Comparison of ENCODE assay signal across 15 cellular contexts in genomic region chr18:23194150-23194968, GRCh38.
A peak's percentile ranks its signal among the peaks of the same experiment; 100 is the strongest.
DNase-seq lines count a peak whose midpoint lies in the region; ATAC-seq and TF ChIP-seq lines count a peak whose summit lies in the region.
"Had no signal": no experiment of that assay in that cellular context is flagged by ENCODE, and none has a peak within 500 bp of the region (broad histone marks: within the 10 kb centered on the region; RNA-seq: fewer than 3 reads in every experiment).

No MANE protein-coding gene starts in this region.

- peak; percentile 55 for DNase-seq in AG20443 (ENCODE audit: low spot score)
- peak; percentile 56 for DNase-seq in fibroblast of pulmonary artery (ENCODE audit: low read depth)
- DNase-seq in nephron progenitor cell = no peak
- DNase-seq in stimulated activated CD4-positive, alpha-beta T cell treated with anti-CD3 and anti-CD28 coated beads, Interleukin-4, amount 100 ng/mL, for 24 hours = no peak
- DNase-seq in hepatic stellate cell (ENCODE audit: low spot score) = no peak
- DNase-seq in tibial artery = no peak
- DNase-seq: activated CD8-positive, alpha-beta T cell treated with anti-CD3 and anti-CD28 coated beads, Interleukin-2, amount 10 ng/mL, durations not matched to agents 7 days and 5 days; activated naive CD4-positive, alpha-beta T cell treated with anti-CD3 and anti-CD28 coated beads for 36 hours; effector CD4-positive, alpha-beta T cell; NCI-H2081; stimulated activated CD4-positive, alpha-beta T cell treated with anti-CD3 and anti-CD28 coated beads, Interleukin-4, amount 100 ng/mL, for 1 hour had no signal

- H3K27me3 Mint-ChIP-seq in nephron progenitor cell (ENCODE audit: low read depth, poor library complexity) = peaks cover 2% of the 10 kb centered on the region

- H3K36me3 ChIP-seq in tibial artery = peaks cover 0 to 34% (median 16%) of the 10 kb centered on the region in 3 donors
- H3K36me3 ChIP-seq: neutrophil had no signal

- H3K9me3 Mint-ChIP-seq in nephron progenitor cell = peaks cover 14% of the 10 kb centered on the region
- H3K9me3 Mint-ChIP-seq: activated naive CD4-positive, alpha-beta T cell treated with anti-CD3 and anti-CD28 coated beads for 36 hours; IgD-negative memory B cell had no signal

- H3K4me1 ChIP-seq in tibial artery = peaks cover 0 to 17% (median 0%) of the 10 kb centered on the region in 4 donors

- 0 out of 3 replicates have a peak, but pooled peaks have one; percentile 20 for ATAC-seq in SK-N-SH treated with all-trans-retinoic acid at 6 μM for 48 hours
- ATAC-seq in HG03565 (IDR thresholded peaks at IDR 0.05; ENCODE audit: unreplicated experiment) = no peak
- ATAC-seq: activated CD8-positive, alpha-beta T cell treated with anti-CD3 and anti-CD28 coated beads, Interleukin-2, amount 10 ng/mL, durations not matched to agents 7 days and 5 days had no signal

- H3K4me1 Mint-ChIP-seq in nephron progenitor cell = peaks cover 71% of the 10 kb centered on the region

- H3K27ac ChIP-seq in tibial artery = no peak overlapping the region
- H3K27ac ChIP-seq: neutrophil had no signal

- no peak overlapping the region for H3K4me3 ChIP-seq in fibroblast of pulmonary artery (replicated peaks; ENCODE audit: low read depth, low read length)
- H3K4me3 ChIP-seq in tibial artery = no peak overlapping the region

- peak overlapping the region; percentile 12 for H3K27ac Mint-ChIP-seq in nephron progenitor cell
- H3K27ac Mint-ChIP-seq: activated CD8-positive, alpha-beta T cell treated with anti-CD3 and anti-CD28 coated beads, Interleukin-2, amount 10 ng/mL, durations not matched to agents 7 days and 5 days; activated naive CD4-positive, alpha-beta T cell treated with anti-CD3 and anti-CD28 coated beads for 36 hours; IgD-negative memory B cell had no signal

- peak overlapping the region; percentile 60 for H3K4me3 Mint-ChIP-seq in nephron progenitor cell
- H3K4me3 Mint-ChIP-seq: activated CD8-positive, alpha-beta T cell treated with anti-CD3 and anti-CD28 coated beads, Interleukin-2, amount 10 ng/mL, durations not matched to agents 7 days and 5 days; activated naive CD4-positive, alpha-beta T cell treated with anti-CD3 and anti-CD28 coated beads for 36 hours had no signal

- H3K27me3 ChIP-seq in tibial artery = no peaks in the 10 kb centered on the region
- H3K27me3 ChIP-seq: neutrophil had no signal

- no peaks in the 10 kb centered on the region for H3K9me3 ChIP-seq in tibial artery
- H3K9me3 ChIP-seq: neutrophil had no signal

- peaks cover 39% of the 10 kb centered on the region for H3K36me3 Mint-ChIP-seq in nephron progenitor cell (ENCODE audit: low read depth)

- TF ChIP-seq CTCF in fibroblast of pulmonary artery (IDR thresholded peaks at IDR 0.05; ENCODE audit: low read length, missing control alignments) (no peak), nephron progenitor cell (IDR thresholded peaks at IDR 0.05) (no peak), tibial artery (IDR thresholded peaks at IDR 0.05) (no peak)

- intact Hi-C loops in tibial artery (cut with DNase I; ENCODE audit: low total_unique reads) = no loop called here

TF ChIP-seq in SK-N-SH treated with all-trans-retinoic acid at 6 μM for 48 hours, 23 proteins besides CTCF, POLR2A, EP300 and RAD21:
- TF ChIP-seq ARNTL (CRISPR knock-in tag; IDR thresholded peaks at IDR 0.05; ENCODE audit: borderline replicate concordance, low read depth) (no peak), BACH2 (CRISPR knock-in tag; IDR thresholded peaks at IDR 0.05; ENCODE audit: borderline replicate concordance) (no peak), SNAI2 (CRISPR knock-in tag; IDR thresholded peaks at IDR 0.05) (no peak), ZFP3 (CRISPR knock-in tag; IDR thresholded peaks at IDR 0.05) (no peak), ESRRG (CRISPR knock-in tag; IDR thresholded peaks at IDR 0.05) (no peak), OSR1 (CRISPR knock-in tag; IDR thresholded peaks at IDR 0.05) (no peak), ZFP30 (CRISPR knock-in tag; IDR thresholded peaks at IDR 0.05) (no peak), ISL1 (CRISPR knock-in tag; IDR thresholded peaks at IDR 0.05) (no peak), TSHZ2 (CRISPR knock-in tag; IDR thresholded peaks at IDR 0.05) (no peak), ZNF565 (CRISPR knock-in tag; conservative IDR thresholded peaks at IDR 0.05; ENCODE audit: low read depth) (no peak), CREB5 (CRISPR knock-in tag; IDR thresholded peaks at IDR 0.05; ENCODE audit: low read depth) (no peak), RARB (CRISPR knock-in tag; IDR thresholded peaks at IDR 0.05) (no peak), TCF4 (CRISPR knock-in tag; IDR thresholded peaks at IDR 0.05; ENCODE audit: borderline replicate concordance) (no peak), ZNF8 (CRISPR knock-in tag; IDR thresholded peaks at IDR 0.05) (no peak), PPARA (CRISPR knock-in tag; IDR thresholded peaks at IDR 0.05; ENCODE audit: borderline replicate concordance) (no peak), ZC3H10 (CRISPR knock-in tag; IDR thresholded peaks at IDR 0.05) (no peak), GLIS3 (CRISPR knock-in tag; IDR thresholded peaks at IDR 0.05) (no peak), ZNF70 (CRISPR knock-in tag; IDR thresholded peaks at IDR 0.05) (no peak), CSDC2 (CRISPR knock-in tag; IDR thresholded peaks at IDR 0.05) (no peak)

Comparison
In these comparisons a context has a peak if more than half of its experiments do, and no peak if none do; other contexts are left out.
1. DNase-seq: peak in AG20443 (single experiment) and fibroblast of pulmonary artery (single experiment); none in nephron progenitor cell (single experiment), stimulated activated CD4-positive, alpha-beta T cell treated with anti-CD3 and anti-CD28 coated beads, Interleukin-4, amount 100 ng/mL, for 24 hours (single experiment), hepatic stellate cell (single experiment) and tibial artery (0 of 2).